Comparison of ENCODE assay signal across 17 cellular contexts in genomic region chr3:48628277-48629017, GRCh38. TPM values are rescaled to one million over a fixed set of nuclear protein-coding genes. Genes with fewer than 3 reads are reported as not detected.
A peak's percentile ranks its signal among the peaks of the same experiment; 100 is the strongest.
DNase-seq lines count a peak whose midpoint lies in the region; ATAC-seq and TF ChIP-seq lines count a peak whose summit lies in the region.
"Had no signal": no experiment of that assay in that cellular context is flagged by ENCODE, and none has a peak within 500 bp of the region (broad histone marks: within the 10 kb centered on the region; RNA-seq: fewer than 3 reads in every experiment).

No MANE protein-coding gene starts in this region.

- no peak overlapping the region for H2AK5ac ChIP-seq in H9 (ENCODE audit: insufficient read length, low read length)

- H4K5ac ChIP-seq in H9 (ENCODE audit: insufficient read length, low read depth, low read length) = no peak overlapping the region

- no peak overlapping the region for H3T11ph ChIP-seq in H9 (ENCODE audit: low read length)

- H3K18ac ChIP-seq in H9 (ENCODE audit: insufficient read length, low read depth, low read length) = no peak overlapping the region

- H3K4me3 Mint-ChIP-seq in MCF 10A (ENCODE audit: unreplicated experiment) (no peak overlapping the region), H9 (no peak overlapping the region), glutamatergic neuron (ENCODE audit: unreplicated experiment) (no peak overlapping the region)
- H3K4me3 Mint-ChIP-seq in effector memory CD8-positive, alpha-beta T cell = no peak overlapping the region
- H3K4me3 Mint-ChIP-seq: IgD-negative memory B cell had no signal

- H3K27me3 ChIP-seq in breast epithelium (no peaks in the 10 kb centered on the region), H9 (ENCODE audit: insufficient read depth, low read length) (no peaks in the 10 kb centered on the region), osteoblast (ENCODE audit: insufficient read depth, low read length) (no peaks in the 10 kb centered on the region)

- H2BK120ac ChIP-seq in H9 (ENCODE audit: low read depth, low read length, poor library complexity, severe bottlenecking) = no peak overlapping the region

- no peak for TF ChIP-seq CTCF in MCF 10A (IDR thresholded peaks at IDR 0.05; ENCODE audit: unreplicated experiment)
- no peak for TF ChIP-seq CTCF in breast epithelium (IDR thresholded peaks at IDR 0.05)
- no peak for TF ChIP-seq CTCF in H9 (conservative IDR thresholded peaks at IDR 0.05)
- TF ChIP-seq CTCF in osteoblast (IDR thresholded peaks at IDR 0.05; ENCODE audit: extremely low read depth, low read depth, low read length) = no peak
- no peak for TF ChIP-seq CTCF in glutamatergic neuron (IDR thresholded peaks at IDR 0.05; ENCODE audit: partially characterized antibody, unreplicated experiment)

- H3K9ac ChIP-seq in H9 (ENCODE audit: extremely low read depth, insufficient read length, low read length) = no peak overlapping the region

- no CpG with 5 or more reads among the region's 13 CpGs for WGBS in H9 (ENCODE audit: extremely low coverage, insufficient read length, low lambda C conversion rate)

- TF ChIP-seq POLR2A in breast epithelium (IDR thresholded peaks at IDR 0.05) = no peak

- H4K8ac ChIP-seq in H9 (replicated peaks; ENCODE audit: insufficient read length, low read depth, low read length) = no peak overlapping the region

- no peak overlapping the region for H2BK15ac ChIP-seq in H9 (ENCODE audit: low read depth, low read length)

- H3K27ac Mint-ChIP-seq in MCF 10A (ENCODE audit: low read depth, unreplicated experiment) (peak overlapping the region; percentile 28), H9 (peak overlapping the region in 2 of 3 experiments; percentile 30 to 53; a peak in 3 of 7 replicates), glutamatergic neuron (ENCODE audit: unreplicated experiment) (no peak overlapping the region)
- H3K27ac Mint-ChIP-seq in effector memory CD8-positive, alpha-beta T cell = peak overlapping the region; percentile 31 to 55
- H3K27ac Mint-ChIP-seq: CD8-positive, alpha-beta memory T cell had no signal

- H3K4me3 ChIP-seq in breast epithelium (no peak overlapping the region), osteoblast (ENCODE audit: insufficient read depth, low read length) (no peak overlapping the region)

- no peak overlapping the region for H2BK5ac ChIP-seq in H9 (ENCODE audit: insufficient read length, low read length)

- no peak overlapping the region for H4K91ac ChIP-seq in H9 (ENCODE audit: insufficient read length, low read depth, low read length)

- H3K36me3 Mint-ChIP-seq in MCF 10A (ENCODE audit: insufficient read depth, unreplicated experiment) (peaks cover 67% of the 10 kb centered on the region), H9 (ENCODE audit: insufficient read depth in 1 of 3, low read depth in 3 of 3) (peaks cover 50 to 84% (median 80%) of the 10 kb centered on the region in 3 experiments), glutamatergic neuron (ENCODE audit: unreplicated experiment) (no peaks in the 10 kb centered on the region)
- H3K36me3 Mint-ChIP-seq in effector memory CD8-positive, alpha-beta T cell (ENCODE audit: insufficient read depth) = peaks cover 11% of the 10 kb centered on the region

- H3K27ac ChIP-seq in breast epithelium (no peak overlapping the region), H9 (ENCODE audit: insufficient read length, low read depth, low read length) (no peak overlapping the region), osteoblast (ENCODE audit: low read depth, low read length) (no peak overlapping the region)

- H2BK20ac ChIP-seq in H9 (ENCODE audit: low read depth, low read length, poor library complexity, severe bottlenecking) = no peak overlapping the region

- H3K4me1 ChIP-seq in breast epithelium (no peaks in the 10 kb centered on the region), H9 (ENCODE audit: insufficient read depth, low read length) (no peaks in the 10 kb centered on the region; the same call in 1 of the 2 replicates), osteoblast (ENCODE audit: insufficient read depth, low read length) (no peaks in the 10 kb centered on the region)
- H3K4me1 ChIP-seq: Caco-2 had no signal

- DNase-seq in MCF 10A (ENCODE audit: unreplicated experiment) = no peak
- DNase-seq in breast epithelium (ENCODE audit: low spot score in 2 of 2) = no peak
- no peak for DNase-seq in H9
- DNase-seq in effector memory CD8-positive, alpha-beta T cell = no peak
- DNase-seq in osteoblast (ENCODE audit: insufficient read length, low spot score, missing footprints) = peak; percentile 70
- no peak for DNase-seq in NCI-H446 treated with DMSO at 0.1 percent for 48 hours (lab: John Stamatoyannopoulos, UW)
- DNase-seq in glutamatergic neuron = no peak
- no peak for DNase-seq in NCI-H1105 (lab: John Stamatoyannopoulos, UW)
- DNase-seq: Caco-2; CD8-positive, alpha-beta memory T cell; DND-41; GDM1; HCEC 1CT had no signal

- no peaks in the 10 kb centered on the region for H3K23me2 ChIP-seq in H9 (ENCODE audit: insufficient read length, low read depth, low read length, poor library complexity, severe bottlenecking)

- H3K56ac ChIP-seq in H9 (ENCODE audit: insufficient read length, low read depth, low read length) = no peak overlapping the region

- POLR2A ChIA-PET in MCF 10A (lab: Yijun Ruan, JAX) = interaction anchor here (1.4 kb wide), 2 partner anchors 9 to 182 kb away, joined by 3 read pairs; partner anchors contain the start of gene ATRIP

- H3K4me2 ChIP-seq in H9 (ENCODE audit: insufficient read depth, insufficient read length, low read length) (no peak overlapping the region), osteoblast (ENCODE audit: insufficient read depth, low read length) (no peak overlapping the region)

- H3K4me1 Mint-ChIP-seq in MCF 10A (ENCODE audit: insufficient read depth, unreplicated experiment) (peaks cover 5% of the 10 kb centered on the region), H9 (peaks cover 5 to 9% of the 10 kb centered on the region in 2 experiments), glutamatergic neuron (ENCODE audit: low read depth, unreplicated experiment) (no peaks in the 10 kb centered on the region)
- peaks cover 7 to 8% of the 10 kb centered on the region in 2 donors for H3K4me1 Mint-ChIP-seq in effector memory CD8-positive, alpha-beta T cell (ENCODE audit: low read depth in 2 of 2)

- no peak overlapping the region for H2BK12ac ChIP-seq in H9 (ENCODE audit: insufficient read length, low read depth, low read length)

- H3K79me1 ChIP-seq in H9 (ENCODE audit: insufficient read depth, low read depth, low read length, poor library complexity, severe bottlenecking) = no peaks in the 10 kb centered on the region

- H3K9me3 ChIP-seq in breast epithelium = no peaks in the 10 kb centered on the region
- H3K9me3 ChIP-seq in H9 (ENCODE audit: control insufficient read depth, low read depth, low read length) = no peaks in the 10 kb centered on the region
- H3K9me3 ChIP-seq in osteoblast (ENCODE audit: low read depth, low read length) = no peaks in the 10 kb centered on the region
- H3K9me3 ChIP-seq: Caco-2 had no signal

- H4K20me1 ChIP-seq in H9 (ENCODE audit: control insufficient read depth, insufficient read depth, insufficient read length) (no peaks in the 10 kb centered on the region), osteoblast (ENCODE audit: insufficient read depth, low read length) (peaks cover 6% of the 10 kb centered on the region)

- intact Hi-C loops in MCF 10A (cut with micrococcal nuclease) = no loop called here
- intact Hi-C loops in breast epithelium (cut with DNase I; ENCODE audit: low total_unique reads) = no loop called here

- H3K79me2 ChIP-seq in H9 (ENCODE audit: insufficient read depth, low read length) (no peaks in the 10 kb centered on the region), osteoblast (ENCODE audit: insufficient read depth, low read length) (peaks cover 4% of the 10 kb centered on the region)

- BruUV-seq in MCF 10A (replicated peaks; lab: Mats Ljungman, UMichigan) = no TSS peak

- no peaks in the 10 kb centered on the region for H3K36me3 ChIP-seq in breast epithelium
- H3K36me3 ChIP-seq in osteoblast (ENCODE audit: insufficient read depth, low read length) = peaks cover 65% of the 10 kb centered on the region

- no peak for ATAC-seq in effector memory CD8-positive, alpha-beta T cell (replicated peaks)

- H2AFZ ChIP-seq in H9 (ENCODE audit: low read length) (no peak overlapping the region), osteoblast (ENCODE audit: low read length) (no peak overlapping the region)

- H3K9me3 Mint-ChIP-seq in MCF 10A (ENCODE audit: unreplicated experiment) (no peaks in the 10 kb centered on the region), H9 (no peaks in the 10 kb centered on the region), glutamatergic neuron (ENCODE audit: unreplicated experiment) (peaks cover 2% of the 10 kb centered on the region)
- H3K9me3 Mint-ChIP-seq in effector memory CD8-positive, alpha-beta T cell = no peaks in the 10 kb centered on the region
- H3K9me3 Mint-ChIP-seq: CD8-positive, alpha-beta memory T cell; IgD-negative memory B cell had no signal

- CTCF ChIA-PET in MCF 10A (lab: Yijun Ruan, JAX) = no interaction called here

- no peak overlapping the region for H3K4ac ChIP-seq in H9 (ENCODE audit: low read depth, low read length)

- H3K27me3 Mint-ChIP-seq in MCF 10A (ENCODE audit: insufficient read depth, unreplicated experiment) (no peaks in the 10 kb centered on the region), H9 (ENCODE audit: low read depth) (peaks cover 1% of the 10 kb centered on the region; the same call in 1 of the 2 replicates), glutamatergic neuron (ENCODE audit: unreplicated experiment) (peaks cover 7% of the 10 kb centered on the region)
- no peaks in the 10 kb centered on the region for H3K27me3 Mint-ChIP-seq in effector memory CD8-positive, alpha-beta T cell
- H3K27me3 Mint-ChIP-seq: IgD-negative memory B cell had no signal

- no peak overlapping the region for H3K23ac ChIP-seq in H9 (ENCODE audit: insufficient read length, low read depth, low read length)

- no peak overlapping the region for H3K14ac ChIP-seq in H9 (ENCODE audit: insufficient read depth, low read length)

RNA-seq across cellular contexts. Expression of gene SLC26A6, which starts 6.8 kb away (rescaled TPM):
- total RNA-seq in MCF 10A (2022) = 47.4 and 63.3 TPM in 2 replicates
- total RNA-seq in breast epithelium = 10 to 100 TPM; 12.6 to 21.6 (median 16.0) TPM
- total RNA-seq in H9 (2021) = 56.7 and 61.3 TPM in 2 replicates
- 26.2 and 30.8 TPM in 2 replicates for total RNA-seq in osteoblast
- 26.0 TPM for total RNA-seq in glutamatergic neuron (ENCODE audit: unreplicated experiment)

RNA-seq across cellular contexts. Expression of gene TMEM89, which starts 6.9 kb away (rescaled TPM):
- total RNA-seq in MCF 10A (2022) (not detected in 2 replicates), breast epithelium (not detected), H9 (2021) (0.70 and 0.74 TPM in 2 replicates), osteoblast (0.59 TPM in 1 of 2 replicates, not detected in the other), glutamatergic neuron (ENCODE audit: unreplicated experiment) (not detected)
- total RNA-seq: A673; Caco-2; CD8-positive, alpha-beta memory T cell; H1; HT-29 had no signal

RNA-seq across cellular contexts. Expression of gene UQCRC1, which starts 19.0 kb away (rescaled TPM):
- total RNA-seq in MCF 10A (2022) (383 and 413 TPM in 2 replicates), breast epithelium (100 to 1,000 TPM; 163 to 230 (median 180) TPM), H9 (2021) (285 and 299 TPM in 2 replicates), osteoblast (299 and 308 TPM in 2 replicates), glutamatergic neuron (ENCODE audit: unreplicated experiment) (242 TPM)

RNA-seq across cellular contexts. Expression of gene COL7A1, which starts 33.3 kb away (rescaled TPM):
- total RNA-seq in MCF 10A (2022) (44.2 and 60.5 TPM in 2 replicates), breast epithelium (10 to 100 TPM in 2 of 3 donors, under 1 TPM in 1; 0.48 to 18.6 (median 12.5) TPM), H9 (2021) (20.2 and 22.9 TPM in 2 replicates), osteoblast (12.7 and 21.4 TPM in 2 replicates), glutamatergic neuron (ENCODE audit: unreplicated experiment) (62.0 TPM)

RNA-seq across cellular contexts. Expression of gene CELSR3, which starts 34.2 kb away (rescaled TPM):
- 17.6 and 21.5 TPM in 2 replicates for total RNA-seq in MCF 10A (2022)
- total RNA-seq in breast epithelium = 1 to 10 TPM in 2 of 3 donors, under 1 TPM in 1; 0.88 to 1.3 (median 1.1) TPM
- total RNA-seq in H9 (2021) = 23.5 and 23.9 TPM in 2 replicates
- total RNA-seq in osteoblast = 1.2 and 1.4 TPM in 2 replicates
- 162 TPM for total RNA-seq in glutamatergic neuron (ENCODE audit: unreplicated experiment)
